18 cellular contexts compared by ENCODE assay signal in genomic region chr17:76820039-76820438, GRCh38. TPM values are rescaled to one million over a fixed set of nuclear protein-coding genes. Genes with fewer than 3 reads are reported as not detected.
DNase-seq lines count a peak whose midpoint lies in the region; ATAC-seq and TF ChIP-seq lines count a peak whose summit lies in the region.
"Had no signal": no experiment of that assay in that cellular context is flagged by ENCODE, and none has a peak within 500 bp of the region (broad histone marks: within the 10 kb centered on the region; RNA-seq: fewer than 3 reads in every experiment).

No MANE protein-coding gene starts in this region.

- H3K9me3 ChIP-seq in CD4-positive, alpha-beta T cell (ENCODE audit: control insufficient read depth, low read length): no peaks in the 10 kb centered on the region
- H3K9me3 ChIP-seq: adrenal gland, heart right ventricle, neutrophil, thoracic aorta had no signal

- peak; percentile 63 for DNase-seq in DMS 273 (lab: John Stamatoyannopoulos, UW; ENCODE audit: unreplicated experiment)
- DNase-seq in DMS 273 treated with DMSO at 0.1 percent for 48 hours (lab: John Stamatoyannopoulos, UW): no peak
- peak; percentile 97 for DNase-seq in NCI-H1092 treated with DMSO at 0.1 percent for 48 hours (lab: John Stamatoyannopoulos, UW)
- peak; percentile 92 for DNase-seq in NCI-H345 treated with DMSO at 0.1 percent for 48 hours (lab: John Stamatoyannopoulos, UW; ENCODE audit: unreplicated experiment)
- no peak for DNase-seq in stimulated activated effector memory CD8-positive, alpha-beta T cell treated with anti-CD3 and anti-CD28 coated beads, Interleukin-12 subunit alpha, Interleukin-12 subunit beta, amount 100 ng/mL, for 72 hours (ENCODE audit: low spot score in 2 of 2)
- no peak for DNase-seq in CD4-positive, alpha-beta T cell
- no peak for DNase-seq in NCI-H82 (lab: John Stamatoyannopoulos, UW)
- DNase-seq in stimulated activated CD4-positive, alpha-beta T cell treated with anti-CD3 and anti-CD28 coated beads, Interleukin-2, amount 100 ng/mL, for 24 hours: no peak
- DNase-seq: activated CD8-positive, alpha-beta T cell treated with anti-CD3 and anti-CD28 coated beads, Interleukin-2, amount 10 ng/mL, durations not matched to agents 7 days and 5 days; adrenal gland; CD4-positive, alpha-beta memory T cell; effector CD8-positive, alpha-beta T cell; heart right ventricle; NCI-H1930; stimulated activated CD4-positive, alpha-beta T cell treated with anti-CD3 and anti-CD28 coated beads, Interleukin-2, amount 100 ng/mL, for 48 hours had no signal

- H3K9me3 Mint-ChIP-seq in stimulated activated effector memory CD8-positive, alpha-beta T cell treated with anti-CD3 and anti-CD28 coated beads, Interleukin-12 subunit alpha, Interleukin-12 subunit beta, amount 100 ng/mL, for 72 hours: no peaks in the 10 kb centered on the region
- H3K9me3 Mint-ChIP-seq in CD4-positive, alpha-beta T cell: no peaks in the 10 kb centered on the region

- no peaks in the 10 kb centered on the region for H3K27me3 ChIP-seq in CD4-positive, alpha-beta T cell (ENCODE audit: control insufficient read depth, insufficient read depth, low read length)
- H3K27me3 ChIP-seq: adrenal gland had no signal

- peaks cover 7% of the 10 kb centered on the region for H3K4me1 Mint-ChIP-seq in stimulated activated effector memory CD8-positive, alpha-beta T cell treated with anti-CD3 and anti-CD28 coated beads, Interleukin-12 subunit alpha, Interleukin-12 subunit beta, amount 100 ng/mL, for 72 hours
- H3K4me1 Mint-ChIP-seq in CD4-positive, alpha-beta T cell (ENCODE audit: low read depth): peaks cover 9% of the 10 kb centered on the region

- H3K27ac ChIP-seq in CD4-positive, alpha-beta T cell (ENCODE audit: low read depth, low read length): no peak overlapping the region
- H3K27ac ChIP-seq: 22Rv1, adrenal gland, heart right ventricle, neutrophil, thoracic aorta had no signal

- no peaks in the 10 kb centered on the region for H3K36me3 Mint-ChIP-seq in stimulated activated effector memory CD8-positive, alpha-beta T cell treated with anti-CD3 and anti-CD28 coated beads, Interleukin-12 subunit alpha, Interleukin-12 subunit beta, amount 100 ng/mL, for 72 hours
- H3K36me3 Mint-ChIP-seq in CD4-positive, alpha-beta T cell (ENCODE audit: low read depth): no peaks in the 10 kb centered on the region
- H3K36me3 Mint-ChIP-seq: CD4-positive, alpha-beta memory T cell had no signal

- ATAC-seq in stimulated activated effector memory CD8-positive, alpha-beta T cell treated with anti-CD3 and anti-CD28 coated beads, Interleukin-12 subunit alpha, Interleukin-12 subunit beta, amount 100 ng/mL, for 72 hours: no peak
- ATAC-seq in CD4-positive, alpha-beta T cell (ENCODE audit: poor library complexity): no peak
- ATAC-seq: activated CD8-positive, alpha-beta T cell treated with anti-CD3 and anti-CD28 coated beads, Interleukin-2, amount 10 ng/mL, durations not matched to agents 7 days and 5 days had no signal

- intact Hi-C loops in CD4-positive, alpha-beta T cell (cut with DNase I, micrococcal nuclease): no loop called here

- no peak overlapping the region for H3K4me3 Mint-ChIP-seq in stimulated activated effector memory CD8-positive, alpha-beta T cell treated with anti-CD3 and anti-CD28 coated beads, Interleukin-12 subunit alpha, Interleukin-12 subunit beta, amount 100 ng/mL, for 72 hours
- no peak overlapping the region for H3K4me3 Mint-ChIP-seq in CD4-positive, alpha-beta T cell
- H3K4me3 Mint-ChIP-seq: activated CD8-positive, alpha-beta T cell treated with anti-CD3 and anti-CD28 coated beads, Interleukin-2, amount 10 ng/mL, durations not matched to agents 7 days and 5 days; CD4-positive, alpha-beta memory T cell had no signal

- H3K27me3 Mint-ChIP-seq in CD4-positive, alpha-beta T cell: no peaks in the 10 kb centered on the region

- H3K27ac Mint-ChIP-seq in stimulated activated effector memory CD8-positive, alpha-beta T cell treated with anti-CD3 and anti-CD28 coated beads, Interleukin-12 subunit alpha, Interleukin-12 subunit beta, amount 100 ng/mL, for 72 hours: peak overlapping the region; percentile 58
- H3K27ac Mint-ChIP-seq in CD4-positive, alpha-beta T cell: no peak overlapping the region
- H3K27ac Mint-ChIP-seq: activated CD8-positive, alpha-beta T cell treated with anti-CD3 and anti-CD28 coated beads, Interleukin-2, amount 10 ng/mL, durations not matched to agents 7 days and 5 days; CD4-positive, alpha-beta memory T cell had no signal

- no peak for TF ChIP-seq CTCF in CD4-positive, alpha-beta T cell (IDR thresholded peaks at IDR 0.05)

- CTCF ChIA-PET in CD4-positive, alpha-beta T cell (lab: Charles Lee): interaction anchor here (1.3 kb wide), 1 partner anchor 139 kb away, joined by 3 read pairs; no protein-coding TSS in a partner anchor

- POLR2A ChIA-PET in CD4-positive, alpha-beta T cell (lab: Charles Lee): no interaction called here

RNA-seq across cellular contexts. Expression of gene MGAT5B, which starts 48.2 kb away (rescaled TPM):
- total RNA-seq in CD4-positive, alpha-beta T cell: under 1 TPM; 0.28 to 0.77 TPM

Comparison
In these comparisons a context has a peak if more than half of its experiments do, and no peak if none do; other contexts are left out.
1. DNase-seq: peak in DMS 273 (single experiment), NCI-H1092 treated with DMSO at 0.1 percent for 48 hours (single experiment) and NCI-H345 treated with DMSO at 0.1 percent for 48 hours (single experiment); none in DMS 273 treated with DMSO at 0.1 percent for 48 hours (single experiment), stimulated activated effector memory CD8-positive, alpha-beta T cell treated with anti-CD3 and anti-CD28 coated beads, Interleukin-12 subunit alpha, Interleukin-12 subunit beta, amount 100 ng/mL, for 72 hours (0 of 2), CD4-positive, alpha-beta T cell (0 of 10), NCI-H82 (single experiment) and stimulated activated CD4-positive, alpha-beta T cell treated with anti-CD3 and anti-CD28 coated beads, Interleukin-2, amount 100 ng/mL, for 24 hours (0 of 2).